8 cellular contexts compared by ENCODE assay signal in genomic region chr5:122311888-122312669, GRCh38. TPM values are rescaled to one million over a fixed set of nuclear protein-coding genes. Genes with fewer than 3 reads are reported as not detected.
A peak's percentile ranks its signal among the peaks of the same experiment; 100 is the strongest.
DNase-seq lines count a peak whose midpoint lies in the region; ATAC-seq, FAIRE-seq and TF ChIP-seq lines count a peak whose summit lies in the region.

Gene SNCAIP, plus strand, starts transcription at chr5:122312237. Its CDS starts 78,898 bp downstream, at chr5:122391135.

- H3K27me3 ChIP-seq in K562 (ENCODE audit: control insufficient read depth in 2 of 2, insufficient read depth in 2 of 2, low read length in 2 of 2) (peaks cover 19 to 26% of the 10 kb centered on the region in 2 experiments), iPS-15b (ENCODE audit: control insufficient read depth, insufficient read depth, low read length) (peaks cover 37% of the 10 kb centered on the region), sigmoid colon (peaks cover 0 to 39% (median 4%) of the 10 kb centered on the region in 3 donors)

- DNase-seq in Ammon's horn (ENCODE audit: low spot score) = peak; percentile 57
- peak; percentile 35 for DNase-seq in KBM-7
- peak; percentile 8 to 24 (median 12) for DNase-seq in K562 (ENCODE audit: extremely low read depth in 1 of 4, low spot score in 3 of 4)
- peak; percentile 78 for DNase-seq in sigmoid colon
- no peak for DNase-seq in NCI-H128 (lab: John Stamatoyannopoulos, UW; ENCODE audit: unreplicated experiment)
- no peak for DNase-seq in NCI-H1694 (lab: John Stamatoyannopoulos, UW)

- in situ Hi-C loops in KBM-7 (cut with MboI; ENCODE audit: low pct_unique_long_range_greater_than_20kb, low sequenced_read_pairs) = no loop called here
- in situ Hi-C loops in K562 (cut with MboI) = no loop called here

- POLR2A ChIA-PET in K562 (lab: Yijun Ruan, JAX) = no interaction called here

- no TSS peak for BruUV-seq in K562 (replicated peaks; lab: Mats Ljungman, UMichigan)

- H3K9me3 ChIP-seq in K562 (replicated peaks; ENCODE audit: control insufficient read depth, insufficient read depth, low read depth, low read length) (no peaks in the 10 kb centered on the region), iPS-15b (ENCODE audit: control insufficient read depth, insufficient read depth, low read length) (no peaks in the 10 kb centered on the region), sigmoid colon (no peaks in the 10 kb centered on the region)

- H3K36me3 ChIP-seq in K562 (ENCODE audit: control insufficient read depth, insufficient read depth, low read length) (no peaks in the 10 kb centered on the region), iPS-15b (ENCODE audit: control insufficient read depth, insufficient read depth, low read length) (no peaks in the 10 kb centered on the region), sigmoid colon (no peaks in the 10 kb centered on the region)

- H3K9me1 ChIP-seq in K562 (ENCODE audit: control insufficient read depth, insufficient read depth, low read length) = no peaks in the 10 kb centered on the region

- no peak within 1 kb of the TSS for H3K4me2 ChIP-seq in K562 (ENCODE audit: insufficient read depth, low read length)

- 1% methylated on average over 39 of the region's 91 CpGs for WGBS in K562 (ENCODE audit: insufficient coverage, low coverage, missing lambda C conversion rate)
- WGBS in sigmoid colon, 2 donors = 1% methylated on average over 91 of the region's 91 CpGs

- H4K20me1 ChIP-seq in K562 (replicated peaks; ENCODE audit: control insufficient read depth, insufficient read depth, low read length) = no peaks in the 10 kb centered on the region

- TF ChIP-seq RAD21 in K562 (CRISPR knock-in tag; conservative IDR thresholded peaks at IDR 0.05 in 1 of 2, IDR thresholded peaks at IDR 0.05 in 1 of 2) = no peak

- ATAC-seq in GM19043 (IDR thresholded peaks at IDR 0.05; ENCODE audit: low read depth, unreplicated experiment) = peak; percentile 57
- peak; percentile 81 for ATAC-seq in K562

- intact Hi-C loops in K562 (cut with micrococcal nuclease) = no loop called here
- intact Hi-C loops in sigmoid colon (cut with DNase I) = loop anchor here (5.0 kb wide), 1 partner anchor 80 kb away; no protein-coding TSS in a partner anchor

- CTCF ChIA-PET in K562 (lab: Yijun Ruan, JAX; ENCODE audit: low intra/inter-chr PET ratio) = no interaction called here

- H3K27ac ChIP-seq in K562 (ENCODE audit: extremely low read depth, low read depth, low read length) (no peak within 1 kb of the TSS), sigmoid colon (peak within 1 kb of the TSS; percentile 1 to 66 (median 60))

- no peaks in the 10 kb centered on the region for H3K79me2 ChIP-seq in K562 (ENCODE audit: control insufficient read depth, insufficient read depth, low read length)

- H2AFZ ChIP-seq in K562 (ENCODE audit: low read depth, low read length) = no peak within 1 kb of the TSS

- TF ChIP-seq POLR2A in K562 (conservative IDR thresholded peaks at IDR 0.05) = no peak
- no peak for TF ChIP-seq POLR2A in sigmoid colon (IDR thresholded peaks at IDR 0.05)

- no peak within 1 kb of the TSS for H3K9ac ChIP-seq in K562 (ENCODE audit: insufficient read depth in 1 of 2, low read depth in 2 of 2, low read length in 2 of 2)
- no peak within 1 kb of the TSS for H3K9ac ChIP-seq in iPS-15b (ENCODE audit: low read depth, low read length)

- TF ChIP-seq CTCF in K562 (IDR thresholded peaks at IDR 0.05 in 2 of 3, conservative IDR thresholded peaks at IDR 0.05 in 1 of 3; ENCODE audit: insufficient read depth in 2 of 3, low read depth in 1 of 3, low read length in 3 of 3) (no peak), sigmoid colon (IDR thresholded peaks at IDR 0.05) (no peak)

- H3K4me3 ChIP-seq in K562 (no peak within 1 kb of the TSS), iPS-15b (ENCODE audit: low read depth, low read length) (peak within 1 kb of the TSS; percentile 70), sigmoid colon (peak within 1 kb of the TSS; percentile 47 to 70 (median 60))

- no peak for FAIRE-seq in K562 (lab: Jason Lieb, UNC)

- no peak for TF ChIP-seq EP300 in K562 (IDR thresholded peaks at IDR 0.05; ENCODE audit: low read length)
- TF ChIP-seq EP300 in sigmoid colon (IDR thresholded peaks at IDR 0.05) = no peak

- H3K4me1 ChIP-seq in K562 (replicated peaks in 1 of 2; ENCODE audit: control insufficient read depth in 2 of 2, insufficient read depth in 2 of 2, low read length in 2 of 2) = peaks cover 0 to 12% of the 10 kb centered on the region in 2 experiments; a peak in 2 of 5 replicates
- peaks cover 10% of the 10 kb centered on the region for H3K4me1 ChIP-seq in iPS-15b (ENCODE audit: control insufficient read depth, insufficient read depth, low read length)
- H3K4me1 ChIP-seq in sigmoid colon = peaks cover 0 to 24% (median 19%) of the 10 kb centered on the region in 4 donors

TF ChIP-seq in K562, 482 proteins besides CTCF, POLR2A, EP300 and RAD21:
- TF ChIP-seq SRSF3 (IDR thresholded peaks at IDR 0.05; ENCODE audit: insufficient read depth, low read length) (no peak), ZNF347 (CRISPR knock-in tag; IDR thresholded peaks at IDR 0.05; ENCODE audit: low read depth) (no peak), CHD4 (IDR thresholded peaks at IDR 0.05; ENCODE audit: insufficient read depth, insufficient replicate concordance, low read depth, low read length, poor library complexity, severe bottlenecking) (no peak), UBTF (IDR thresholded peaks at IDR 0.05; ENCODE audit: borderline replicate concordance in 1 of 2, low read depth in 2 of 2, low read length in 2 of 2) (no peak), ZNF165 (CRISPR knock-in tag; IDR thresholded peaks at IDR 0.05; ENCODE audit: borderline replicate concordance) (no peak), MYBL2 (IDR thresholded peaks at IDR 0.05; ENCODE audit: low read depth) (no peak), MYBL2 (CRISPR knock-in tag; IDR thresholded peaks at IDR 0.05; ENCODE audit: borderline replicate concordance) (no peak)

RNA-seq across cellular contexts. Expression of gene SNCAIP, which starts in this region (rescaled TPM):
- not detected in 2 replicates for total RNA-seq in K562 (2011; cell fraction: chromatin; rRNA removed; ENCODE audit: low replicate concordance)
- total RNA-seq in K562 (2011; cell fraction: nucleolus; rRNA removed) = not detected in 2 replicates
- not detected in 2 replicates for total RNA-seq in K562 (2011; cell fraction: nucleoplasm; rRNA removed)
- total RNA-seq in K562 (2014; rRNA removed) (0.08 TPM in 1 of 2 replicates, not detected in the other), K562 (2014; rRNA removed; fragmentation: Illumina TruSeq; extraction: Trizol) (not detected in 2 replicates), K562 (2015; rRNA removed; fragmentation: Illumina TruSeq; extraction: Trizol) (not detected in 2 replicates), K562 (2021) (not detected in 2 replicates), sigmoid colon (1 to 10 TPM; 2.4 to 4.3 (median 3.2) TPM)
- polyA plus RNA-seq in K562 (2011; rRNA removed) (not detected in 2 replicates), K562 (2014; fragmentation: Illumina TruSeq; extraction: Trizol) (not detected in 2 replicates), K562 (2014; fragmentation: Nextera tagmentation; extraction: Ambion mirVana) (not detected), K562 (2014; rRNA removed) (0.04 TPM in 1 of 2 replicates, not detected in the other), sigmoid colon (1 to 10 TPM in 2 of 3 donors, not detected in 1; 1.2 to 3.8 TPM)
- not detected in 2 replicates for polyA plus RNA-seq in K562 (2011; cell fraction: cytosol; rRNA removed)
- polyA plus RNA-seq in K562 (2011; cell fraction: nucleus; rRNA removed) = 0.09 TPM in 1 of 2 replicates, not detected in the other
- 0.04 TPM in 2 replicates for polyA plus RNA-seq in K562 (2012)
- polyA minus RNA-seq in K562 (2011; rRNA and poly(A)+ RNA removed) = not detected in 2 replicates
- not detected in 2 replicates for polyA minus RNA-seq in K562 (2011; cell fraction: cytosol; rRNA and poly(A)+ RNA removed)
- not detected in 2 replicates for polyA minus RNA-seq in K562 (2011; cell fraction: nucleus; rRNA and poly(A)+ RNA removed)

Comparison
In these comparisons a context has a peak if more than half of its experiments do, and no peak if none do; other contexts are left out.
1. Peak in DNase-seq and ATAC-seq in K562; RNA of the gene not detected or under 1 TPM.
2. DNase-seq: peak in Ammon's horn (single experiment), KBM-7 (single experiment) and sigmoid colon (single experiment); none in NCI-H128 (single experiment) and NCI-H1694 (single experiment).